12 cellular contexts compared by ENCODE assay signal in genomic region chr1:36087233-36088123, GRCh38. TPM values are rescaled to one million over a fixed set of nuclear protein-coding genes. Genes with fewer than 3 reads are reported as not detected.
DNase-seq lines count a peak whose midpoint lies in the region; ATAC-seq and TF ChIP-seq lines count a peak whose summit lies in the region.
"Had no signal": no experiment of that assay in that cellular context is flagged by ENCODE, and none has a peak within 500 bp of the region (broad histone marks: within the 10 kb centered on the region; RNA-seq: fewer than 3 reads in every experiment).

No MANE protein-coding gene starts in this region.

- no peak overlapping the region; the same call in 1 of the 2 replicates for H3K4me3 ChIP-seq in H7 (ENCODE audit: insufficient read depth, low read depth, low read length)

- peaks cover 5% of the 10 kb centered on the region for H3K27me3 Mint-ChIP-seq in activated T-helper 2 cell treated with anti-CD3 and anti-CD28 coated beads, Interferon-gamma antibody, Interleukin-2, Interleukin-4, amounts not matched to agents 10 μg/mL and 5 μg/mL and 100 μg/mL, durations not matched to agents 14 hours and 24 hours and 36 hours (ENCODE audit: low read depth)
- no peaks in the 10 kb centered on the region for H3K27me3 Mint-ChIP-seq in mesothelial cell of epicardium (ENCODE audit: low read depth)

- H3K27me3 ChIP-seq in H7 (ENCODE audit: control insufficient read depth, insufficient read depth, low read length): peaks cover 8% of the 10 kb centered on the region; the same call in 1 of the 2 replicates
- H3K27me3 ChIP-seq: body of pancreas had no signal

- TF ChIP-seq CTCF in C4-2B (conservative IDR thresholded peaks at IDR 0.05) (no peak), mesothelial cell of epicardium (IDR thresholded peaks at IDR 0.05; ENCODE audit: unreplicated experiment) (no peak)

- H3K4me1 Mint-ChIP-seq in activated T-helper 2 cell treated with anti-CD3 and anti-CD28 coated beads, Interferon-gamma antibody, Interleukin-2, Interleukin-4, amounts not matched to agents 10 μg/mL and 5 μg/mL and 100 μg/mL, durations not matched to agents 14 hours and 24 hours and 36 hours (ENCODE audit: low read depth): peaks cover 9% of the 10 kb centered on the region
- peaks cover 20% of the 10 kb centered on the region for H3K4me1 Mint-ChIP-seq in mesothelial cell of epicardium

- peaks cover 11% of the 10 kb centered on the region for H3K36me3 ChIP-seq in H7 (replicated peaks; ENCODE audit: control insufficient read depth, insufficient read depth, low read length)

- H3K4me3 Mint-ChIP-seq in activated T-helper 2 cell treated with anti-CD3 and anti-CD28 coated beads, Interferon-gamma antibody, Interleukin-2, Interleukin-4, amounts not matched to agents 10 μg/mL and 5 μg/mL and 100 μg/mL, durations not matched to agents 14 hours and 24 hours and 36 hours (ENCODE audit: low read depth): peak overlapping the region; percentile 90
- peak overlapping the region; percentile 81 for H3K4me3 Mint-ChIP-seq in mesothelial cell of epicardium

- no peak for ATAC-seq in left colon
- ATAC-seq in HG03469 (IDR thresholded peaks at IDR 0.05; ENCODE audit: unreplicated experiment): no peak
- ATAC-seq: body of pancreas had no signal

- peak; percentile 41 for DNase-seq in H7
- no peak for DNase-seq in activated T-helper 2 cell treated with anti-CD3 and anti-CD28 coated beads, Interferon-gamma antibody, Interleukin-2, Interleukin-4, amounts not matched to agents 10 μg/mL and 5 μg/mL and 100 μg/mL, durations not matched to agents 14 hours and 24 hours and 36 hours (ENCODE audit: low spot score)
- no peak for DNase-seq in mesothelial cell of epicardium (ENCODE audit: low spot score in 2 of 2, unreplicated experiment in 2 of 2)
- DNase-seq in stimulated activated CD4-positive, alpha-beta T cell treated with anti-CD3 and anti-CD28 coated beads, Interleukin-4, amount 100 ng/mL, for 4 hours: no peak
- DNase-seq in left colon: no peak
- DNase-seq in cerebellum (ENCODE audit: low spot score): no peak
- DNase-seq: body of pancreas, NCI-H1436 treated with DMSO at 0.1 percent for 48 hours, PC-9 had no signal

- H3K27ac Mint-ChIP-seq in activated T-helper 2 cell treated with anti-CD3 and anti-CD28 coated beads, Interferon-gamma antibody, Interleukin-2, Interleukin-4, amounts not matched to agents 10 μg/mL and 5 μg/mL and 100 μg/mL, durations not matched to agents 14 hours and 24 hours and 36 hours: peak overlapping the region; percentile 76
- no peak overlapping the region for H3K27ac Mint-ChIP-seq in mesothelial cell of epicardium

- no peaks in the 10 kb centered on the region for H3K9me3 Mint-ChIP-seq in activated T-helper 2 cell treated with anti-CD3 and anti-CD28 coated beads, Interferon-gamma antibody, Interleukin-2, Interleukin-4, amounts not matched to agents 10 μg/mL and 5 μg/mL and 100 μg/mL, durations not matched to agents 14 hours and 24 hours and 36 hours
- no peaks in the 10 kb centered on the region for H3K9me3 Mint-ChIP-seq in mesothelial cell of epicardium

- H3K27ac ChIP-seq in C4-2B: peak overlapping the region; percentile 78; the same call in 1 of the 2 replicates
- H3K27ac ChIP-seq: PC-9 had no signal

- peaks cover 27% of the 10 kb centered on the region for H3K36me3 Mint-ChIP-seq in activated T-helper 2 cell treated with anti-CD3 and anti-CD28 coated beads, Interferon-gamma antibody, Interleukin-2, Interleukin-4, amounts not matched to agents 10 μg/mL and 5 μg/mL and 100 μg/mL, durations not matched to agents 14 hours and 24 hours and 36 hours (ENCODE audit: low read depth)
- peaks cover 2% of the 10 kb centered on the region for H3K36me3 Mint-ChIP-seq in mesothelial cell of epicardium

- intact Hi-C loops in activated T-helper 2 cell treated with anti-CD3 and anti-CD28 coated beads, Interferon-gamma antibody, Interleukin-2, Interleukin-4, amounts not matched to agents 10 μg/mL and 5 μg/mL and 100 μg/mL, durations not matched to agents 14 hours and 24 hours and 36 hours (cut with micrococcal nuclease): loop anchor here (1.0 kb wide), 2 partner anchors 156 to 204 kb away; partner anchors contain the start of genes AGO1 and AGO3
- intact Hi-C loops in left colon (cut with DNase I, micrococcal nuclease): no loop called here

RNA-seq across cellular contexts. Expression of gene ADPRS, which starts 1.2 kb away (rescaled TPM):
- total RNA-seq in H7 (2014; rRNA removed; shearing (Covaris generic)): 112 and 116 TPM in 2 replicates
- total RNA-seq in activated T-helper 2 cell treated with anti-CD3 and anti-CD28 coated beads, Interferon-gamma antibody, Interleukin-2, Interleukin-4, amounts not matched to agents 10 μg/mL and 5 μg/mL and 100 μg/mL, durations not matched to agents 14 hours and 24 hours and 36 hours: 33.6 and 35.3 TPM in 2 replicates
- total RNA-seq in mesothelial cell of epicardium (31.6 to 33.3 TPM (median 32.6 TPM) in 3 replicates), left colon (10 to 100 TPM; 22.2 to 22.3 TPM), cerebellum (13.0 TPM)

RNA-seq across cellular contexts. Expression of gene TEKT2, which starts 3.6 kb away (rescaled TPM):
- 1.0 and 1.2 TPM in 2 replicates for total RNA-seq in H7 (2014; rRNA removed; shearing (Covaris generic))
- 0.18 and 0.21 TPM in 2 replicates for total RNA-seq in activated T-helper 2 cell treated with anti-CD3 and anti-CD28 coated beads, Interferon-gamma antibody, Interleukin-2, Interleukin-4, amounts not matched to agents 10 μg/mL and 5 μg/mL and 100 μg/mL, durations not matched to agents 14 hours and 24 hours and 36 hours
- total RNA-seq in mesothelial cell of epicardium (2.6 to 3.6 TPM (median 3.2 TPM) in 3 replicates), left colon (not detected), cerebellum (6.3 TPM)
- total RNA-seq: fibroblast of villous mesenchyme had no signal

RNA-seq across cellular contexts. Expression of gene COL8A2, which starts 37.5 kb away (rescaled TPM):
- total RNA-seq in H7 (2014; rRNA removed; shearing (Covaris generic)): 1.6 TPM in 2 replicates
- total RNA-seq in activated T-helper 2 cell treated with anti-CD3 and anti-CD28 coated beads, Interferon-gamma antibody, Interleukin-2, Interleukin-4, amounts not matched to agents 10 μg/mL and 5 μg/mL and 100 μg/mL, durations not matched to agents 14 hours and 24 hours and 36 hours: not detected in 2 replicates
- total RNA-seq in mesothelial cell of epicardium (9.0 to 10.5 TPM (median 10.4 TPM) in 3 replicates), left colon (1 to 10 TPM in 1 of 2 donors, under 1 TPM in 1; 0.55 to 1.8 TPM), cerebellum (1.2 TPM)
